Comparison of ENCODE assay signal across 14 cellular contexts in genomic region chr4:185318679-185319078, GRCh38.
DNase-seq lines count a peak whose midpoint lies in the region; ATAC-seq, FAIRE-seq and TF ChIP-seq lines count a peak whose summit lies in the region.
"Had no signal": no experiment of that assay in that cellular context is flagged by ENCODE, and none has a peak within 500 bp of the region (broad histone marks: within the 10 kb centered on the region; RNA-seq: fewer than 3 reads in every experiment).

No MANE protein-coding gene starts in this region.

- no peak for TF ChIP-seq CTCF in WTC11 (IDR thresholded peaks at IDR 0.05)

- DNase-seq in GM12891 (ENCODE audit: insufficient read length, low spot score): no peak
- peak; percentile 58 for DNase-seq in Jurkat, Clone E6-1 (ENCODE audit: low read depth, low spot score)
- no peak for DNase-seq in WTC11 (ENCODE audit: low spot score)
- peak; percentile 48 for DNase-seq in iris pigment epithelial cell (ENCODE audit: low read depth)
- no peak for DNase-seq in NCI-H1436 (lab: John Stamatoyannopoulos, UW)
- no peak for DNase-seq in activated CD4-positive, CD25-positive, alpha-beta regulatory T cell treated with anti-CD3 and anti-CD28 coated beads, Interleukin-2, amount 50 U/mL, for 72 hours
- DNase-seq: activated T-cell treated with anti-CD3 and anti-CD28 coated beads, Interleukin-2, amount 50 U/mL, for 4 hours; DMS 273 treated with DMSO at 0.1 percent for 48 hours; effector CD4-positive, alpha-beta T cell; islet precursor cell; NCI-H1436 treated with DMSO at 0.1 percent for 48 hours had no signal

- no peak for TF ChIP-seq POLR2A in GM12891 (IDR thresholded peaks at IDR 0.05; ENCODE audit: low read depth, low read length)

- H3K27me3 Mint-ChIP-seq in WTC11 (ENCODE audit: low read depth): no peaks in the 10 kb centered on the region; the same call in 1 of the 2 replicates

- peaks cover 60% of the 10 kb centered on the region for H3K36me3 Mint-ChIP-seq in WTC11

- H3K9me3 Mint-ChIP-seq in WTC11: peaks cover 32% of the 10 kb centered on the region

- H3K4me3 ChIP-seq in Jurkat, Clone E6-1 (ENCODE audit: low read length): no peak overlapping the region
- H3K4me3 ChIP-seq: prostate gland had no signal

- peak overlapping the region; percentile 53 for H3K4me3 Mint-ChIP-seq in WTC11
- H3K4me3 Mint-ChIP-seq: activated T-cell treated with anti-CD3 and anti-CD28 coated beads, Interleukin-2, amount 50 U/mL, for 4 hours had no signal

- CTCF ChIA-PET in WTC11 (lab: Charles Lee): interaction anchor here (0.7 to 2.0 kb wide), 2 partner anchors 16 to 135 kb away, joined by 4 to 8 read pairs; no protein-coding TSS in a partner anchor

- POLR2A ChIA-PET in WTC11 (lab: Charles Lee): no interaction called here

- FAIRE-seq in GM12891 (lab: Jason Lieb, UNC): peak; percentile 71

- H3K4me1 Mint-ChIP-seq in WTC11: peaks cover 32% of the 10 kb centered on the region

- peak overlapping the region; percentile 97 for H3K27ac Mint-ChIP-seq in WTC11

- ATAC-seq in WTC11 (peak; percentile 92), GM19463 (IDR thresholded peaks at IDR 0.05; ENCODE audit: unreplicated experiment) (no peak), HG02852 (IDR thresholded peaks at IDR 0.05; ENCODE audit: unreplicated experiment) (no peak)
- ATAC-seq: activated T-cell treated with anti-CD3 and anti-CD28 coated beads, Interleukin-2, amount 50 U/mL, for 4 hours had no signal

TF ChIP-seq in GM12891, 5 proteins besides CTCF, POLR2A, EP300 and RAD21:
- TF ChIP-seq PAX5 (IDR thresholded peaks at IDR 0.05; ENCODE audit: insufficient read depth, low read length, severe bottlenecking) (no peak), SPI1 (IDR thresholded peaks at IDR 0.05; ENCODE audit: low read depth, low read length) (no peak)

TF ChIP-seq in WTC11, 78 proteins besides CTCF, POLR2A, EP300 and RAD21:
- TF ChIP-seq, protein P1, sequence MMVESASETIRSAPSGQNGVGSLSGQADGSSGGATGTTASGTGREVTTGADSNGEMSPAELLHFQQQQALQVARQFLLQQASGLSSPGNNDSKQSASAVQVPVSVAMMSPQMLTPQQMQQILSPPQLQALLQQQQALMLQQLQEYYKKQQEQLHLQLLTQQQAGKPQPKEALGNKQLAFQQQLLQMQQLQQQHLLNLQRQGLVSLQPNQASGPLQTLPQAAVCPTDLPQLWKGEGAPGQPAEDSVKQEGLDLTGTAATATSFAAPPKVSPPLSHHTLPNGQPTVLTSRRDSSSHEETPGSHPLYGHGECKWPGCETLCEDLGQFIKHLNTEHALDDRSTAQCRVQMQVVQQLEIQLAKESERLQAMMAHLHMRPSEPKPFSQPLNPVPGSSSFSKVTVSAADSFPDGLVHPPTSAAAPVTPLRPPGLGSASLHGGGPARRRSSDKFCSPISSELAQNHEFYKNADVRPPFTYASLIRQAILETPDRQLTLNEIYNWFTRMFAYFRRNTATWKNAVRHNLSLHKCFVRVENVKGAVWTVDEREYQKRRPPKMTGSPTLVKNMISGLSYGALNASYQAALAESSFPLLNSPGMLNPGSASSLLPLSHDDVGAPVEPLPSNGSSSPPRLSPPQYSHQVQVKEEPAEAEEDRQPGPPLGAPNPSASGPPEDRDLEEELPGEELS (CRISPR knock-in tag; IDR thresholded peaks at IDR 0.05): peak; percentile 29; the same call in 1 of the 2 replicates
- TF ChIP-seq MXD4 (CRISPR knock-in tag; IDR thresholded peaks at IDR 0.05; ENCODE audit: borderline replicate concordance) (no peak), ZNF138 (CRISPR knock-in tag; conservative IDR thresholded peaks at IDR 0.05) (no peak), GABPB1 (CRISPR knock-in tag; IDR thresholded peaks at IDR 0.05) (0 out of 2 replicates have a peak, but pooled peaks have one; percentile 37), FOXJ3 (CRISPR knock-in tag; IDR thresholded peaks at IDR 0.05; ENCODE audit: borderline replicate concordance) (no peak), FOXK1 (CRISPR knock-in tag; IDR thresholded peaks at IDR 0.05) (peak; percentile 31; the same call in 1 of the 2 replicates), NFE2L1 (CRISPR knock-in tag; IDR thresholded peaks at IDR 0.05) (peak; percentile 96)
- TF ChIP-seq, protein P2, sequence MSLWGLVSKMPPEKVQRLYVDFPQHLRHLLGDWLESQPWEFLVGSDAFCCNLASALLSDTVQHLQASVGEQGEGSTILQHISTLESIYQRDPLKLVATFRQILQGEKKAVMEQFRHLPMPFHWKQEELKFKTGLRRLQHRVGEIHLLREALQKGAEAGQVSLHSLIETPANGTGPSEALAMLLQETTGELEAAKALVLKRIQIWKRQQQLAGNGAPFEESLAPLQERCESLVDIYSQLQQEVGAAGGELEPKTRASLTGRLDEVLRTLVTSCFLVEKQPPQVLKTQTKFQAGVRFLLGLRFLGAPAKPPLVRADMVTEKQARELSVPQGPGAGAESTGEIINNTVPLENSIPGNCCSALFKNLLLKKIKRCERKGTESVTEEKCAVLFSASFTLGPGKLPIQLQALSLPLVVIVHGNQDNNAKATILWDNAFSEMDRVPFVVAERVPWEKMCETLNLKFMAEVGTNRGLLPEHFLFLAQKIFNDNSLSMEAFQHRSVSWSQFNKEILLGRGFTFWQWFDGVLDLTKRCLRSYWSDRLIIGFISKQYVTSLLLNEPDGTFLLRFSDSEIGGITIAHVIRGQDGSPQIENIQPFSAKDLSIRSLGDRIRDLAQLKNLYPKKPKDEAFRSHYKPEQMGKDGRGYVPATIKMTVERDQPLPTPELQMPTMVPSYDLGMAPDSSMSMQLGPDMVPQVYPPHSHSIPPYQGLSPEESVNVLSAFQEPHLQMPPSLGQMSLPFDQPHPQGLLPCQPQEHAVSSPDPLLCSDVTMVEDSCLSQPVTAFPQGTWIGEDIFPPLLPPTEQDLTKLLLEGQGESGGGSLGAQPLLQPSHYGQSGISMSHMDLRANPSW (CRISPR knock-in tag; conservative IDR thresholded peaks at IDR 0.05; ENCODE audit: low read depth): no peak

Comparison
In these comparisons a context has a peak if more than half of its experiments do, and no peak if none do; other contexts are left out.
1. DNase-seq: peak in Jurkat, Clone E6-1 (single experiment) and iris pigment epithelial cell (single experiment); none in GM12891 (single experiment), WTC11 (single experiment), NCI-H1436 (single experiment) and activated CD4-positive, CD25-positive, alpha-beta regulatory T cell treated with anti-CD3 and anti-CD28 coated beads, Interleukin-2, amount 50 U/mL, for 72 hours (single experiment).